17 cellular contexts compared by ENCODE assay signal in genomic region chr20:34979366-34980153, GRCh38. TPM values are rescaled to one million over a fixed set of nuclear protein-coding genes. Genes with fewer than 3 reads are reported as not detected.
DNase-seq lines count a peak whose midpoint lies in the region; ATAC-seq, FAIRE-seq and TF ChIP-seq lines count a peak whose summit lies in the region.
"Had no signal": no experiment of that assay in that cellular context is flagged by ENCODE, and none has a peak within 500 bp of the region (broad histone marks: within the 10 kb centered on the region; RNA-seq: fewer than 3 reads in every experiment).

No MANE protein-coding gene starts in this region.

- FAIRE-seq in small intestine (lab: Jason Lieb, UNC), result no peak
- FAIRE-seq: G401.6, GM19239 had no signal

- H3K27me3 ChIP-seq in SK-N-SH (ENCODE audit: insufficient read depth), result no peaks in the 10 kb centered on the region; the same call in 1 of the 2 replicates
- peaks cover 0 to 3% of the 10 kb centered on the region in 2 donors for H3K27me3 ChIP-seq in small intestine (ENCODE audit: control insufficient read depth in 2 of 2, insufficient read depth in 2 of 2, low read length in 2 of 2)

- no peak overlapping the region for H3K9ac ChIP-seq in SK-N-SH

- H3K27ac ChIP-seq in SK-N-SH (ENCODE audit: low read depth in 2 of 2, low read length in 1 of 2) (no peak overlapping the region), small intestine (ENCODE audit: low read depth in 1 of 2, low read length in 1 of 2) (no peak overlapping the region)
- H3K27ac ChIP-seq: gastroesophageal sphincter had no signal

- no peak for TF ChIP-seq RAD21 in SK-N-SH (IDR thresholded peaks at IDR 0.05; ENCODE audit: low read length)

- H3K4me1 ChIP-seq in SK-N-SH (ENCODE audit: control insufficient read depth in 1 of 2, insufficient read depth in 2 of 2, low read depth in 1 of 2, low read length in 1 of 2) (peaks cover 0 to 7% of the 10 kb centered on the region in 2 experiments; a peak in 1 of 4 replicates), small intestine (ENCODE audit: control insufficient read depth in 2 of 2, insufficient read depth in 1 of 2, low read depth in 1 of 2, low read length in 1 of 2) (peaks cover 0 to 2% of the 10 kb centered on the region in 2 donors)

- no peak overlapping the region for H3K27ac Mint-ChIP-seq in activated CD8-positive, alpha-beta T cell treated with anti-CD3 and anti-CD28 coated beads for 36 hours

- peaks cover 16% of the 10 kb centered on the region for H3K27me3 Mint-ChIP-seq in activated CD8-positive, alpha-beta T cell treated with anti-CD3 and anti-CD28 coated beads for 36 hours

- H3K4me3 ChIP-seq in SK-N-SH (ENCODE audit: low read depth in 2 of 2, low read length in 1 of 2) (no peak overlapping the region), small intestine (ENCODE audit: low read depth in 1 of 2, low read length in 2 of 2) (no peak overlapping the region)
- H3K4me3 ChIP-seq: gastroesophageal sphincter had no signal

- H3K9me3 ChIP-seq in SK-N-SH, result no peaks in the 10 kb centered on the region
- no peaks in the 10 kb centered on the region for H3K9me3 ChIP-seq in small intestine (ENCODE audit: control insufficient read depth, low read depth)
- H3K9me3 ChIP-seq: gastroesophageal sphincter had no signal

- H3K36me3 ChIP-seq in SK-N-SH (replicated peaks in 1 of 2; ENCODE audit: control insufficient read depth in 1 of 2, insufficient read depth in 2 of 2, low read length in 1 of 2), result no peaks in the 10 kb centered on the region
- H3K36me3 ChIP-seq in small intestine (ENCODE audit: control insufficient read depth in 2 of 2, insufficient read depth in 2 of 2, low read length in 2 of 2), result no peaks in the 10 kb centered on the region
- H3K36me3 ChIP-seq: gastroesophageal sphincter had no signal

- intact Hi-C loops in activated CD8-positive, alpha-beta T cell treated with anti-CD3 and anti-CD28 coated beads for 36 hours (cut with micrococcal nuclease), result no loop called here
- intact Hi-C loops in left ventricle myocardium superior (cut with micrococcal nuclease), result no loop called here

- no peak for TF ChIP-seq CTCF in SK-N-SH (IDR thresholded peaks at IDR 0.05)
- no peak for TF ChIP-seq CTCF in activated CD8-positive, alpha-beta T cell treated with anti-CD3 and anti-CD28 coated beads for 36 hours (IDR thresholded peaks at IDR 0.05)
- TF ChIP-seq CTCF in GM20000 (IDR thresholded peaks at IDR 0.05; ENCODE audit: extremely low read depth, missing control alignments), result no peak

- H4K20me1 ChIP-seq in SK-N-SH (ENCODE audit: insufficient read depth), result no peaks in the 10 kb centered on the region

- H3K4me1 Mint-ChIP-seq in activated CD8-positive, alpha-beta T cell treated with anti-CD3 and anti-CD28 coated beads for 36 hours (ENCODE audit: low read depth), result no peaks in the 10 kb centered on the region

- H3K79me2 ChIP-seq in SK-N-SH (ENCODE audit: insufficient read depth), result no peaks in the 10 kb centered on the region

- H3K9me3 Mint-ChIP-seq in activated CD8-positive, alpha-beta T cell treated with anti-CD3 and anti-CD28 coated beads for 36 hours, result no peaks in the 10 kb centered on the region
- H3K9me3 Mint-ChIP-seq: CD4-positive, CD25-positive, alpha-beta regulatory T cell had no signal

- no peak overlapping the region for H2AFZ ChIP-seq in SK-N-SH (ENCODE audit: low read depth)

- peak; percentile 59 for DNase-seq in SK-N-SH
- peak; percentile 43 for DNase-seq in activated CD8-positive, alpha-beta T cell treated with anti-CD3 and anti-CD28 coated beads for 36 hours
- peak; percentile 88 for DNase-seq in left ventricle myocardium superior
- peak; percentile 62 for DNase-seq in small intestine
- no peak for DNase-seq in central memory CD4-positive, alpha-beta T cell
- DNase-seq in GM20000 (ENCODE audit: low spot score), result no peak
- DNase-seq: 8988T; activated naive CD4-positive, alpha-beta T cell treated with Interleukin-2 at 50 U/mL for 16 hours; CD4-positive, CD25-positive, alpha-beta regulatory T cell; NCI-H1105; NCI-H226; OCI-M1 had no signal

- CTCF ChIA-PET in SK-N-SH (lab: Yijun Ruan, JAX), result no interaction called here
- CTCF ChIA-PET in activated CD8-positive, alpha-beta T cell treated with anti-CD3 and anti-CD28 coated beads for 36 hours (lab: Charles Lee), result no interaction called here

- no peak for TF ChIP-seq EP300 in SK-N-SH (IDR thresholded peaks at IDR 0.05; ENCODE audit: borderline replicate concordance in 1 of 2, low read depth in 1 of 2, low read length in 1 of 2)

- no peak overlapping the region for H3K4me2 ChIP-seq in SK-N-SH

- ATAC-seq in SK-N-SH treated with all-trans-retinoic acid at 6 μM for 48 hours (no peak), left ventricle myocardium superior (peak; percentile 62), GM21447 (IDR thresholded peaks at IDR 0.05; ENCODE audit: unreplicated experiment) (no peak)
- peak; percentile 68 for ATAC-seq in activated CD8-positive, alpha-beta T cell treated with anti-CD3 and anti-CD28 coated beads for 36 hours

- POLR2A ChIA-PET in SK-N-SH (lab: Yijun Ruan, JAX), result no interaction called here
- POLR2A ChIA-PET in activated CD8-positive, alpha-beta T cell treated with anti-CD3 and anti-CD28 coated beads for 36 hours (lab: Charles Lee), result no interaction called here

- no peaks in the 10 kb centered on the region for H3K9me2 ChIP-seq in SK-N-SH

- H3F3A ChIP-seq in SK-N-SH (replicated peaks; ENCODE audit: insufficient read depth), result no peaks in the 10 kb centered on the region

- 91% methylated on average over 21 of the region's 42 CpGs for WGBS in SK-N-SH (ENCODE audit: low lambda C conversion rate)
- 72 to 81% (median 79%) methylated on average over 42 of the region's 42 CpGs for WGBS in small intestine, 3 donors

- no peak overlapping the region for H3K4me3 Mint-ChIP-seq in activated CD8-positive, alpha-beta T cell treated with anti-CD3 and anti-CD28 coated beads for 36 hours
- H3K4me3 Mint-ChIP-seq: CD4-positive, CD25-positive, alpha-beta regulatory T cell had no signal

- no peaks in the 10 kb centered on the region for H3K36me3 Mint-ChIP-seq in activated CD8-positive, alpha-beta T cell treated with anti-CD3 and anti-CD28 coated beads for 36 hours (ENCODE audit: low read depth)
- H3K36me3 Mint-ChIP-seq: CD4-positive, CD25-positive, alpha-beta regulatory T cell had no signal

TF ChIP-seq in SK-N-SH, 30 proteins besides CTCF, POLR2A, EP300 and RAD21 (continues in another document):
- TF ChIP-seq RFX5 (IDR thresholded peaks at IDR 0.05; ENCODE audit: low read length) (no peak), TAF1 (IDR thresholded peaks at IDR 0.05; ENCODE audit: borderline replicate concordance, low read depth, low read length) (no peak), YY1 (IDR thresholded peaks at IDR 0.05; ENCODE audit: low read depth) (no peak), FOXJ3 (CRISPR knock-in tag; IDR thresholded peaks at IDR 0.05) (no peak), CHD2 (IDR thresholded peaks at IDR 0.05; ENCODE audit: low read length, partially characterized antibody) (no peak), SIN3A (IDR thresholded peaks at IDR 0.05; ENCODE audit: borderline replicate concordance, low read depth, low read length) (no peak), POLR2AphosphoS5 (IDR thresholded peaks at IDR 0.05; ENCODE audit: low read depth, low read length) (no peak), SMC3 (IDR thresholded peaks at IDR 0.05; ENCODE audit: low read depth, low read length) (no peak)
- TF ChIP-seq, protein P1, sequence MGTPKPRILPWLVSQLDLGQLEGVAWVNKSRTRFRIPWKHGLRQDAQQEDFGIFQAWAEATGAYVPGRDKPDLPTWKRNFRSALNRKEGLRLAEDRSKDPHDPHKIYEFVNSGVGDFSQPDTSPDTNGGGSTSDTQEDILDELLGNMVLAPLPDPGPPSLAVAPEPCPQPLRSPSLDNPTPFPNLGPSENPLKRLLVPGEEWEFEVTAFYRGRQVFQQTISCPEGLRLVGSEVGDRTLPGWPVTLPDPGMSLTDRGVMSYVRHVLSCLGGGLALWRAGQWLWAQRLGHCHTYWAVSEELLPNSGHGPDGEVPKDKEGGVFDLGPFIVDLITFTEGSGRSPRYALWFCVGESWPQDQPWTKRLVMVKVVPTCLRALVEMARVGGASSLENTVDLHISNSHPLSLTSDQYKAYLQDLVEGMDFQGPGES (IDR thresholded peaks at IDR 0.05; ENCODE audit: low read depth, low read length), result no peak

TF ChIP-seq in SK-N-SH treated with all-trans-retinoic acid at 6 μM for 48 hours, 23 proteins besides CTCF, POLR2A, EP300 and RAD21:
- TF ChIP-seq ZNF70 (CRISPR knock-in tag; IDR thresholded peaks at IDR 0.05) (no peak), ESRRG (CRISPR knock-in tag; IDR thresholded peaks at IDR 0.05) (no peak), TCF4 (CRISPR knock-in tag; IDR thresholded peaks at IDR 0.05; ENCODE audit: borderline replicate concordance) (no peak), ARNTL (CRISPR knock-in tag; IDR thresholded peaks at IDR 0.05; ENCODE audit: borderline replicate concordance, low read depth) (no peak), RARB (CRISPR knock-in tag; IDR thresholded peaks at IDR 0.05) (no peak), PPARA (CRISPR knock-in tag; IDR thresholded peaks at IDR 0.05; ENCODE audit: borderline replicate concordance) (no peak)
- TF ChIP-seq, protein P2, sequence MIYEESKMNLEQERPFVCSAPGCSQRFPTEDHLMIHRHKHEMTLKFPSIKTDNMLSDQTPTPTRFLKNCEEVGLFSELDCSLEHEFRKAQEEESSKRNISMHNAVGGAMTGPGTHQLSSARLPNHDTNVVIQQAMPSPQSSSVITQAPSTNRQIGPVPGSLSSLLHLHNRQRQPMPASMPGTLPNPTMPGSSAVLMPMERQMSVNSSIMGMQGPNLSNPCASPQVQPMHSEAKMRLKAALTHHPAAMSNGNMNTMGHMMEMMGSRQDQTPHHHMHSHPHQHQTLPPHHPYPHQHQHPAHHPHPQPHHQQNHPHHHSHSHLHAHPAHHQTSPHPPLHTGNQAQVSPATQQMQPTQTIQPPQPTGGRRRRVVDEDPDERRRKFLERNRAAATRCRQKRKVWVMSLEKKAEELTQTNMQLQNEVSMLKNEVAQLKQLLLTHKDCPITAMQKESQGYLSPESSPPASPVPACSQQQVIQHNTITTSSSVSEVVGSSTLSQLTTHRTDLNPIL (CRISPR knock-in tag; IDR thresholded peaks at IDR 0.05; ENCODE audit: low read depth), result no peak

RNA-seq across cellular contexts. Expression of gene MYH7B, which starts 23.9 kb away (rescaled TPM):
- 0.32 and 0.41 TPM in 2 replicates for polyA plus RNA-seq in SK-N-SH (2012; rRNA removed)
- polyA plus RNA-seq in SK-N-SH (2012; cell fraction: cytosol; rRNA removed), result 0.06 and 0.47 TPM in 2 replicates
- 1.6 and 1.9 TPM in 2 replicates for polyA plus RNA-seq in SK-N-SH (2012; cell fraction: nucleus; rRNA removed)
- under 1 TPM; 0.22 to 0.38 TPM for total RNA-seq in activated CD8-positive, alpha-beta T cell treated with anti-CD3 and anti-CD28 coated beads for 36 hours
- 297 TPM for total RNA-seq in left ventricle myocardium superior
- 1 to 10 TPM in 1 of 3 donors, under 1 TPM in 1, not detected in 1; 0.89 to 2.2 TPM for polyA plus RNA-seq in small intestine

RNA-seq across cellular contexts. Expression of gene GSS, which starts 24.0 kb away (rescaled TPM):
- polyA plus RNA-seq in SK-N-SH (2012; rRNA removed), result 95.6 and 117 TPM in 2 replicates
- polyA plus RNA-seq in SK-N-SH (2012; cell fraction: cytosol; rRNA removed), result 61.2 and 78.3 TPM in 2 replicates
- 247 and 324 TPM in 2 replicates for polyA plus RNA-seq in SK-N-SH (2012; cell fraction: nucleus; rRNA removed)
- 10 to 100 TPM; 50.9 to 52.7 TPM for total RNA-seq in activated CD8-positive, alpha-beta T cell treated with anti-CD3 and anti-CD28 coated beads for 36 hours
- 18.6 TPM for total RNA-seq in left ventricle myocardium superior
- 10 to 100 TPM; 54.0 to 79.2 (median 61.5) TPM for polyA plus RNA-seq in small intestine

Comparison
In these comparisons a context has a peak if more than half of its experiments do, and no peak if none do; other contexts are left out.
1. DNase-seq: peak in SK-N-SH (single experiment), activated CD8-positive, alpha-beta T cell treated with anti-CD3 and anti-CD28 coated beads for 36 hours (single experiment), left ventricle myocardium superior (single experiment) and small intestine (single experiment); none in central memory CD4-positive, alpha-beta T cell (single experiment) and GM20000 (single experiment).
2. ATAC-seq: peak in activated CD8-positive, alpha-beta T cell treated with anti-CD3 and anti-CD28 coated beads for 36 hours (single experiment) and left ventricle myocardium superior (single experiment); none in SK-N-SH treated with all-trans-retinoic acid at 6 μM for 48 hours (single experiment) and GM21447 (single experiment).
3. RNA of gene MYH7B, which starts 23.9 kb away (total RNA-seq): 297 TPM in left ventricle myocardium superior (single experiment); 0.22 to 0.38 TPM in activated CD8-positive, alpha-beta T cell treated with anti-CD3 and anti-CD28 coated beads for 36 hours; every median in the first group is over 100 times any median in the second.